ENCODE assay signal across 9 cellular contexts in the genomic region with DNA sequence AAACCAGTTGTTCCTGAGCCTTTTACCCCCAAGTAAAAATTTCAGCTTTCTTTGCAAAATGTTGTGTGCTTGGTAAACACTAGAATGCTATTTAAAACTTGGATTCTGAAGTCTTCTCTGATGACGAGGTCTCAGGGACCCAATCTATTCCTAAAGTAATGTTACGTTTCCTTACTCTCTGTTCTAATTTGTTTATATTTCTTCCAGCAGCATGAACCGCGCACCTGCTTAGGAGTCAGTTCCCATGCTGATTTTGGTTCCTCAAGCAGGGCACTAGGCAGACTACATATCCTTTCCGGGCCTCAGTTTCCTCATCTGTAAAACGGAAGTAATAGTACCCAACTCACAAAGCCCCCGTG. TPM values are rescaled to one million over a fixed set of nuclear protein-coding genes. Genes with fewer than 3 reads are reported as not detected.
DNase-seq lines count a peak whose midpoint lies in the region; ATAC-seq and TF ChIP-seq lines count a peak whose summit lies in the region.
"Had no signal": no experiment of that assay in that cellular context is flagged by ENCODE, and none has a peak within 500 bp of the region (broad histone marks: within the 10 kb centered on the region; RNA-seq: fewer than 3 reads in every experiment).

No MANE protein-coding gene starts in this region.

- peaks cover 22 to 25% (median 24%) of the 10 kb centered on the region in 3 donors for H3K4me1 Mint-ChIP-seq in CD8-positive, alpha-beta memory T cell
- peaks cover 19% of the 10 kb centered on the region for H3K4me1 Mint-ChIP-seq in osteocyte (ENCODE audit: unreplicated experiment)

- H3K79me2 ChIP-seq in PC-9 (ENCODE audit: low read depth) = no peaks in the 10 kb centered on the region

- H3K4me3 Mint-ChIP-seq in CD8-positive, alpha-beta memory T cell = peak overlapping the region; percentile 90 to 98 (median 91)
- peak overlapping the region; percentile 98 for H3K4me3 Mint-ChIP-seq in osteocyte (ENCODE audit: unreplicated experiment)

- H3K36me3 Mint-ChIP-seq in CD8-positive, alpha-beta memory T cell = peaks cover 0 to 30% (median 2%) of the 10 kb centered on the region in 3 donors
- H3K36me3 Mint-ChIP-seq in osteocyte (ENCODE audit: unreplicated experiment) = no peaks in the 10 kb centered on the region

- peaks cover 30% of the 10 kb centered on the region for H3K4me1 ChIP-seq in CD8-positive, alpha-beta memory T cell (ENCODE audit: insufficient read depth, low read length)
- H3K4me1 ChIP-seq in PC-9 (replicated peaks; ENCODE audit: insufficient read depth) = peaks cover 20% of the 10 kb centered on the region

- no peaks in the 10 kb centered on the region for H3K9me3 ChIP-seq in CD8-positive, alpha-beta memory T cell (ENCODE audit: low read length)
- no peaks in the 10 kb centered on the region for H3K9me3 ChIP-seq in PC-9 (ENCODE audit: insufficient read depth, low read depth)

- DNase-seq in CD8-positive, alpha-beta memory T cell = no peak
- DNase-seq in PC-9 (no peak), epithelial cell of esophagus (ENCODE audit: low read depth) (no peak), osteocyte (ENCODE audit: extremely low spot score, unreplicated experiment) (no peak), SIG-M5 treated with dmso at 0.1 percent for 504 hours (lab: John Stamatoyannopoulos, UW; ENCODE audit: unreplicated experiment) (no peak)

- no peaks in the 10 kb centered on the region for H4K20me1 ChIP-seq in PC-9 (ENCODE audit: insufficient read depth)

- H3K27me3 Mint-ChIP-seq in CD8-positive, alpha-beta memory T cell = no peaks in the 10 kb centered on the region
- H3K27me3 Mint-ChIP-seq in osteocyte (ENCODE audit: unreplicated experiment) = no peaks in the 10 kb centered on the region

- CTCF ChIA-PET in CD8-positive, alpha-beta memory T cell (lab: Charles Lee) = interaction anchor here (0.6 to 5.2 kb wide), 7 partner anchors 10 to 70 kb away, joined by 3 to 28 read pairs (median 7); no protein-coding TSS in a partner anchor
- CTCF ChIA-PET in PC-9 (lab: Charles Lee) = interaction anchor here (0.6 to 1.4 kb wide), 2 partner anchors 10 to 193 kb away, joined by 3 to 8 read pairs; no protein-coding TSS in a partner anchor

- H3K27ac ChIP-seq in CD8-positive, alpha-beta memory T cell (ENCODE audit: low read depth, low read length) = peak overlapping the region; percentile 77
- peak overlapping the region; percentile 91 for H3K27ac ChIP-seq in PC-9

- TSS peak; percentile 86 for BruUV-seq in PC-9 (replicated peaks; lab: Mats Ljungman, UMichigan)

- H3K27ac Mint-ChIP-seq in CD8-positive, alpha-beta memory T cell = peak overlapping the region in 7 of 8 donors; percentile 29 to 96 (median 92)
- peak overlapping the region; percentile 99 for H3K27ac Mint-ChIP-seq in osteocyte (ENCODE audit: unreplicated experiment)

- H2AFZ ChIP-seq in PC-9 = peak overlapping the region; percentile 83

- peak overlapping the region; percentile 83 for H3K4me2 ChIP-seq in PC-9

- ATAC-seq in GM18873 (IDR thresholded peaks at IDR 0.05; ENCODE audit: low FRiP score, unreplicated experiment) = no peak
- no peak for ATAC-seq in HG02759 (IDR thresholded peaks at IDR 0.05; ENCODE audit: unreplicated experiment)
- no peak for ATAC-seq in GM21447 (IDR thresholded peaks at IDR 0.05; ENCODE audit: unreplicated experiment)

- POLR2A ChIA-PET in CD8-positive, alpha-beta memory T cell (lab: Charles Lee) = interaction anchor here (0.7 to 2.0 kb wide), 7 partner anchors 21 to 172 kb away, joined by 3 to 11 read pairs (median 6); a partner anchor contains a TSS
- POLR2A ChIA-PET in PC-9 (lab: Charles Lee; ENCODE audit: unreplicated experiment) = interaction anchor here (0.8 to 1.0 kb wide), 3 partner anchors 106 to 303 kb away, joined by 5 to 9 read pairs (median 6); no protein-coding TSS in a partner anchor

- H3F3A ChIP-seq in PC-9 (ENCODE audit: insufficient read depth, low read depth) = peaks cover 14% of the 10 kb centered on the region

- intact Hi-C loops in PC-9 (cut with micrococcal nuclease; ENCODE audit: unreplicated experiment) = loop anchor here (1.0 to 10.0 kb wide), 3 partner anchors 52 to 112 kb away; a partner anchor contains a TSS

- no peaks in the 10 kb centered on the region for H3K9me3 Mint-ChIP-seq in CD8-positive, alpha-beta memory T cell
- H3K9me3 Mint-ChIP-seq in osteocyte (ENCODE audit: unreplicated experiment) = no peaks in the 10 kb centered on the region

- TF ChIP-seq CTCF in PC-9 (conservative IDR thresholded peaks at IDR 0.05) (no peak), epithelial cell of esophagus (IDR thresholded peaks at IDR 0.05; ENCODE audit: insufficient read depth, low read depth, low read length, missing control alignments) (no peak), osteocyte (IDR thresholded peaks at IDR 0.05) (no peak)

- H3K9me2 ChIP-seq in PC-9 (ENCODE audit: insufficient read depth) = no peaks in the 10 kb centered on the region

- H3K27me3 ChIP-seq in CD8-positive, alpha-beta memory T cell (ENCODE audit: insufficient read depth, low read length, poor library complexity, severe bottlenecking) = no peaks in the 10 kb centered on the region
- no peaks in the 10 kb centered on the region for H3K27me3 ChIP-seq in PC-9 (ENCODE audit: insufficient read depth, low read depth)

- H3K36me3 ChIP-seq in CD8-positive, alpha-beta memory T cell (ENCODE audit: insufficient read depth, low read length) = peaks cover 6% of the 10 kb centered on the region
- H3K36me3 ChIP-seq in PC-9 (ENCODE audit: low read depth) = no peaks in the 10 kb centered on the region

- peak overlapping the region; percentile 83 for H3K4me3 ChIP-seq in CD8-positive, alpha-beta memory T cell (ENCODE audit: low read length)
- H3K4me3 ChIP-seq in PC-9 (peak overlapping the region; percentile 77; the same call in 1 of the 2 replicates), epithelial cell of esophagus (ENCODE audit: low read length) (peak overlapping the region; percentile 79)

RNA-seq across cellular contexts. Expression of a gene that starts 0.9 kb away (rescaled TPM):
- 1 to 10 TPM; 9.3 to 9.5 TPM for total RNA-seq in CD8-positive, alpha-beta memory T cell
- polyA plus RNA-seq in CD8-positive, alpha-beta memory T cell = 1.4 TPM
- total RNA-seq in PC-9 (2021) = 15.0 and 19.4 TPM in 2 replicates
- 13.7 and 13.8 TPM in 2 replicates for total RNA-seq in osteocyte

RNA-seq across cellular contexts. Expression of a gene that starts 43.8 kb away (rescaled TPM):
- total RNA-seq in CD8-positive, alpha-beta memory T cell = not detected
- not detected for polyA plus RNA-seq in CD8-positive, alpha-beta memory T cell
- not detected in 2 replicates for total RNA-seq in PC-9 (2021)
- total RNA-seq in osteocyte = not detected in 2 replicates
- total RNA-seq: pulmonary artery endothelial cell had no signal

RNA-seq across cellular contexts. Expression of a gene that starts 53.2 kb away (rescaled TPM):
- total RNA-seq in CD8-positive, alpha-beta memory T cell = 10 to 100 TPM; 33.1 to 37.7 TPM
- polyA plus RNA-seq in CD8-positive, alpha-beta memory T cell = 3.2 TPM
- total RNA-seq in PC-9 (2021) = 11.7 and 16.5 TPM in 2 replicates
- total RNA-seq in osteocyte = 6.8 and 8.0 TPM in 2 replicates
